11 cellular contexts compared by ENCODE assay signal in genomic region chr17:10628756-10629155, GRCh38. TPM values are rescaled to one million over a fixed set of nuclear protein-coding genes. Genes with fewer than 3 reads are reported as not detected.
DNase-seq lines count a peak whose midpoint lies in the region; ATAC-seq and TF ChIP-seq lines count a peak whose summit lies in the region.
"Had no signal": no experiment of that assay in that cellular context is flagged by ENCODE, and none has a peak within 500 bp of the region (broad histone marks: within the 10 kb centered on the region; RNA-seq: fewer than 3 reads in every experiment).

No MANE protein-coding gene starts in this region.

- H2AFZ ChIP-seq in OCI-LY7 (ENCODE audit: low read length), result no peak overlapping the region

- intact Hi-C loops in Caco-2 (cut with micrococcal nuclease; ENCODE audit: unreplicated experiment) (no loop called here), OCI-LY7 (cut with micrococcal nuclease; ENCODE audit: unreplicated experiment) (no loop called here)

- no peak overlapping the region for H3K4me3 Mint-ChIP-seq in Caco-2 (ENCODE audit: unreplicated experiment)

- H3K27ac ChIP-seq in 22Rv1, result no peak overlapping the region
- no peak overlapping the region for H3K27ac ChIP-seq in OCI-LY7 (ENCODE audit: low read depth, low read length, poor library complexity, severe bottlenecking)
- H3K27ac ChIP-seq: pancreas, thyroid gland had no signal

- no peak overlapping the region for H3K4me3 ChIP-seq in Caco-2 (ENCODE audit: low read depth, low read length)
- no peak overlapping the region for H3K4me3 ChIP-seq in OCI-LY7 (ENCODE audit: low read depth, low read length, poor library complexity, severe bottlenecking)
- H3K4me3 ChIP-seq in fibroblast of villous mesenchyme (ENCODE audit: low read depth, low read length), result no peak overlapping the region
- H3K4me3 ChIP-seq: pancreas, thyroid gland had no signal

- H3K27me3 Mint-ChIP-seq in Caco-2 (ENCODE audit: insufficient read depth, unreplicated experiment), result no peaks in the 10 kb centered on the region

- H3K4me1 ChIP-seq in Caco-2, result no peaks in the 10 kb centered on the region
- peaks cover 9% of the 10 kb centered on the region for H3K4me1 ChIP-seq in OCI-LY7 (ENCODE audit: insufficient read depth, low read length, poor library complexity, severe bottlenecking)
- H3K4me1 ChIP-seq: pancreas, thyroid gland had no signal

- no peaks in the 10 kb centered on the region for H3K9me2 ChIP-seq in OCI-LY7 (ENCODE audit: insufficient read depth, low read length)

- DNase-seq in Caco-2 (no peak), OCI-LY7 (ENCODE audit: low spot score) (no peak), fibroblast of villous mesenchyme (ENCODE audit: low read depth) (no peak), NCI-H774 (lab: John Stamatoyannopoulos, UW) (no peak), amniotic stem cell (lab: John Stamatoyannopoulos, UW) (no peak)
- DNase-seq: DMS79 treated with DMSO at 0.1 percent for 48 hours, pancreas, thyroid gland had no signal

- BruUV-seq in Caco-2 (replicated peaks; lab: Mats Ljungman, UMichigan) (no TSS peak), OCI-LY7 (replicated peaks; lab: Mats Ljungman, UMichigan) (no TSS peak)

- POLR2A ChIA-PET in Caco-2 (lab: Charles Lee) (no interaction called here), OCI-LY7 (lab: Charles Lee) (interaction anchor here (0.9 to 1.4 kb wide), 2 partner anchors 11 to 16 kb away, joined by 3 to 8 read pairs; no protein-coding TSS in a partner anchor)

- H3K36me3 ChIP-seq in Caco-2 (ENCODE audit: control insufficient read depth, insufficient read depth, low read length), result no peaks in the 10 kb centered on the region
- peaks cover 4% of the 10 kb centered on the region for H3K36me3 ChIP-seq in OCI-LY7 (ENCODE audit: insufficient read depth, low read length)
- H3K36me3 ChIP-seq: pancreas, thyroid gland had no signal

- no peaks in the 10 kb centered on the region for H3K9me3 Mint-ChIP-seq in Caco-2 (ENCODE audit: unreplicated experiment)

- H4K20me1 ChIP-seq in OCI-LY7 (ENCODE audit: insufficient read depth, low read length), result no peaks in the 10 kb centered on the region

- H3K4me2 ChIP-seq in OCI-LY7 (ENCODE audit: low read length), result no peak overlapping the region

- H3K27me3 ChIP-seq in Caco-2 (replicated peaks; ENCODE audit: control insufficient read depth, insufficient read depth, low read length), result no peaks in the 10 kb centered on the region
- H3K27me3 ChIP-seq: pancreas, thyroid gland had no signal

- no peaks in the 10 kb centered on the region for H3K79me2 ChIP-seq in OCI-LY7 (ENCODE audit: insufficient read depth, low read depth, low read length)

- no peaks in the 10 kb centered on the region for H3K4me1 Mint-ChIP-seq in Caco-2 (ENCODE audit: low read depth, unreplicated experiment)

- no peak for ATAC-seq in HG02970 (IDR thresholded peaks at IDR 0.05; ENCODE audit: low FRiP score, unreplicated experiment)
- no peak for ATAC-seq in GM21529 (IDR thresholded peaks at IDR 0.05; ENCODE audit: unreplicated experiment)
- ATAC-seq: pancreas had no signal

- no peaks in the 10 kb centered on the region for H3K36me3 Mint-ChIP-seq in Caco-2 (ENCODE audit: insufficient read depth, unreplicated experiment)

- peak; percentile 72 for TF ChIP-seq CTCF in 22Rv1 (IDR thresholded peaks at IDR 0.05)
- peak; percentile 17 to 21 for TF ChIP-seq CTCF in Caco-2 (IDR thresholded peaks at IDR 0.05; ENCODE audit: insufficient read depth in 1 of 2, low read depth in 1 of 2, low read length in 1 of 2, severe bottlenecking in 1 of 2, unreplicated experiment in 1 of 2)
- peak; percentile 63 for TF ChIP-seq CTCF in OCI-LY7 (conservative IDR thresholded peaks at IDR 0.05; ENCODE audit: low read length)
- TF ChIP-seq CTCF in fibroblast of villous mesenchyme (IDR thresholded peaks at IDR 0.05; ENCODE audit: insufficient read depth, low read depth, low read length), result peak; percentile 43

- H3K27ac Mint-ChIP-seq in Caco-2 (ENCODE audit: unreplicated experiment), result no peak overlapping the region

- H3K9me3 ChIP-seq in Caco-2 (no peaks in the 10 kb centered on the region), OCI-LY7 (ENCODE audit: low read length) (no peaks in the 10 kb centered on the region)
- H3K9me3 ChIP-seq: pancreas, thyroid gland had no signal

- CTCF ChIA-PET in Caco-2 (lab: Charles Lee) (no interaction called here), OCI-LY7 (lab: Charles Lee; ENCODE audit: unreplicated experiment) (no interaction called here)

RNA-seq across cellular contexts. Expression of gene MYH3, which starts 28.4 kb away (rescaled TPM):
- total RNA-seq in Caco-2 (2022), result 2.4 and 2.7 TPM in 2 replicates
- total RNA-seq in OCI-LY7 (2014; rRNA removed; shearing (Covaris generic)), result 4.2 and 6.5 TPM in 2 replicates
- 5.1 and 5.9 TPM in 2 replicates for total RNA-seq in OCI-LY7 (2022)
- total RNA-seq in fibroblast of villous mesenchyme, result 0.43 and 0.97 TPM in 2 replicates

Comparison
In these comparisons a context has a peak if more than half of its experiments do, and no peak if none do; other contexts are left out.
1. CTCF ChIP-seq: peak in every context shown above with its lines; median percentile 72 in 22Rv1; 63 in OCI-LY7; 43 in fibroblast of villous mesenchyme; 19 in Caco-2.